In genomic region chr13:95245072-95245471, GRCh38 we compare ENCODE assay signal across 13 cellular contexts. TPM values are rescaled to one million over a fixed set of nuclear protein-coding genes. Genes with fewer than 3 reads are reported as not detected.
DNase-seq lines count a peak whose midpoint lies in the region; ATAC-seq and TF ChIP-seq lines count a peak whose summit lies in the region.
"Had no signal": no experiment of that assay in that cellular context is flagged by ENCODE, and none has a peak within 500 bp of the region (broad histone marks: within the 10 kb centered on the region; RNA-seq: fewer than 3 reads in every experiment).

No MANE protein-coding gene starts in this region.

- H3K4me3 ChIP-seq in A673 (ENCODE audit: low read depth, low read length, poor library complexity, severe bottlenecking): no peak overlapping the region
- H3K4me3 ChIP-seq: SJSA1 had no signal

- no peaks in the 10 kb centered on the region for H3K36me3 Mint-ChIP-seq in activated CD4-positive, alpha-beta memory T cell treated with anti-CD3 and anti-CD28 coated beads, Interleukin-2, amount 10 ng/mL, durations not matched to agents 7 days and 5 days (ENCODE audit: low read depth)

- H3K27me3 Mint-ChIP-seq in activated CD4-positive, alpha-beta memory T cell treated with anti-CD3 and anti-CD28 coated beads, Interleukin-2, amount 10 ng/mL, durations not matched to agents 7 days and 5 days: no peaks in the 10 kb centered on the region

- H3K36me3 ChIP-seq in A673 (ENCODE audit: insufficient read depth, low read length, poor library complexity, severe bottlenecking): peaks cover 7% of the 10 kb centered on the region
- H3K36me3 ChIP-seq: neutrophil, SJSA1 had no signal

- H3K9me3 Mint-ChIP-seq in activated CD4-positive, alpha-beta memory T cell treated with anti-CD3 and anti-CD28 coated beads, Interleukin-2, amount 10 ng/mL, durations not matched to agents 7 days and 5 days: no peaks in the 10 kb centered on the region
- H3K9me3 Mint-ChIP-seq: activated naive CD4-positive, alpha-beta T cell treated with anti-CD3 and anti-CD28 coated beads, Interleukin-2, amount 50 U/mL, for 72 hours had no signal

- intact Hi-C loops in A673 (cut with micrococcal nuclease; ENCODE audit: unreplicated experiment): no loop called here

- H3K4me3 Mint-ChIP-seq in activated CD4-positive, alpha-beta memory T cell treated with anti-CD3 and anti-CD28 coated beads, Interleukin-2, amount 10 ng/mL, durations not matched to agents 7 days and 5 days: no peak overlapping the region

- peak; percentile 71 for ATAC-seq in GM18909 (IDR thresholded peaks at IDR 0.05; ENCODE audit: poor library complexity, unreplicated experiment)
- ATAC-seq in GM21723 (IDR thresholded peaks at IDR 0.05; ENCODE audit: unreplicated experiment): peak; percentile 54
- ATAC-seq in HG03175 (IDR thresholded peaks at IDR 0.05; ENCODE audit: unreplicated experiment): peak; percentile 67
- ATAC-seq: activated naive CD4-positive, alpha-beta T cell treated with anti-CD3 and anti-CD28 coated beads, Interleukin-2, amount 50 U/mL, for 72 hours had no signal

- CTCF ChIA-PET in A673 (lab: Charles Lee): no interaction called here
- CTCF ChIA-PET in activated CD4-positive, alpha-beta memory T cell treated with anti-CD3 and anti-CD28 coated beads, Interleukin-2, amount 10 ng/mL, durations not matched to agents 7 days and 5 days (lab: Charles Lee): no interaction called here

- no peaks in the 10 kb centered on the region for H3K9me3 ChIP-seq in A673 (ENCODE audit: low read depth, low read length, poor library complexity, severe bottlenecking)
- H3K9me3 ChIP-seq: neutrophil, SJSA1 had no signal

- no peak for TF ChIP-seq CTCF in A673 (conservative IDR thresholded peaks at IDR 0.05; ENCODE audit: low read depth, low read length)

- no TSS peak for BruUV-seq in A673 (replicated peaks; lab: Mats Ljungman, UMichigan)

- DNase-seq in pons (ENCODE audit: low spot score) (peak; percentile 32), A673 (ENCODE audit: low spot score) (no peak), AML-193 (lab: John Stamatoyannopoulos, UW) (no peak)
- no peak for DNase-seq in activated CD4-positive, alpha-beta memory T cell treated with anti-CD3 and anti-CD28 coated beads, Interleukin-2, amount 10 ng/mL, durations not matched to agents 7 days and 5 days
- DNase-seq: foreskin fibroblast, GF-D8, NCI-H2107 had no signal

- no peak overlapping the region for H3K27ac ChIP-seq in A673 (ENCODE audit: low read depth, low read length, poor library complexity, severe bottlenecking)
- H3K27ac ChIP-seq: neutrophil, SJSA1 had no signal

- no peaks in the 10 kb centered on the region for H3K27me3 ChIP-seq in A673 (replicated peaks; ENCODE audit: insufficient read depth, low read depth, low read length, poor library complexity)
- H3K27me3 ChIP-seq: neutrophil, SJSA1 had no signal

- POLR2A ChIA-PET in A673 (lab: Charles Lee; ENCODE audit: low non-redundant PET): no interaction called here
- POLR2A ChIA-PET in activated CD4-positive, alpha-beta memory T cell treated with anti-CD3 and anti-CD28 coated beads, Interleukin-2, amount 10 ng/mL, durations not matched to agents 7 days and 5 days (lab: Charles Lee): no interaction called here

- peaks cover 3% of the 10 kb centered on the region for H3K4me1 ChIP-seq in A673 (ENCODE audit: insufficient read depth, low read length, poor library complexity, severe bottlenecking)
- H3K4me1 ChIP-seq: SJSA1 had no signal

- no peaks in the 10 kb centered on the region for H3K4me1 Mint-ChIP-seq in activated CD4-positive, alpha-beta memory T cell treated with anti-CD3 and anti-CD28 coated beads, Interleukin-2, amount 10 ng/mL, durations not matched to agents 7 days and 5 days

- H3K27ac Mint-ChIP-seq in activated CD4-positive, alpha-beta memory T cell treated with anti-CD3 and anti-CD28 coated beads, Interleukin-2, amount 10 ng/mL, durations not matched to agents 7 days and 5 days: no peak overlapping the region

RNA-seq across cellular contexts. Expression of gene ABCC4, which starts 56.2 kb away (rescaled TPM):
- total RNA-seq in A673 (2021): 42.9 and 52.0 TPM in 2 replicates
- total RNA-seq in activated CD4-positive, alpha-beta memory T cell treated with anti-CD3 and anti-CD28 coated beads, Interleukin-2, amount 10 ng/mL, durations not matched to agents 7 days and 5 days: 1 to 10 TPM; 3.8 to 4.5 TPM
